In the genomic region with DNA sequence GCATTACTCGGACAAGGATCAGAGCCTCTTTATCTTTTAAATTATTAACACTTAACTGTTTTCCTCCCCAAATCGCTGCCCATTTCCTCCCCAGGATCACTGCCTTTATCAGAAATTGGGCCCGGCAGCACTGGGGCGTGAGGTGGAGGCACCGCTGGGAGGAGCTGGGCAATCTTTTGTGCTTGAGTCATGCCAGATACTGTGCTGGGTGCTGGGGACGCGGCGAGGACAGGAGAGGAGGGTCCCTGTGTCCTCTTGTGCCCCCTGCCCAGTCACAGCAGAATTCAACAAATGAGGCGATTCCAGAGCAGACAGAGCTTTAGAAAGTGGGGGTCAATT, we compare ENCODE assay signal across 8 cellular contexts.
A peak's percentile ranks its signal among the peaks of the same experiment; 100 is the strongest.
DNase-seq lines count a peak whose midpoint lies in the region; ATAC-seq and TF ChIP-seq lines count a peak whose summit lies in the region.

No MANE protein-coding gene starts in this region.

- H3K27ac ChIP-seq in Panc1 (ENCODE audit: low read length), result no peak overlapping the region
- H3K27ac ChIP-seq in fibroblast of lung (ENCODE audit: insufficient read depth, low read length), result no peak overlapping the region

- BruUV-seq in Panc1 (replicated peaks; lab: Mats Ljungman, UMichigan), result no TSS peak

- no peaks in the 10 kb centered on the region for H3K27me3 ChIP-seq in BE2C
- H3K27me3 ChIP-seq in Panc1 (ENCODE audit: control insufficient read depth, insufficient read depth, low read length), result peaks cover 8% of the 10 kb centered on the region
- no peaks in the 10 kb centered on the region for H3K27me3 ChIP-seq in fibroblast of lung (ENCODE audit: control insufficient read depth, insufficient read depth, low read length)

- H3K36me3 ChIP-seq in BE2C (no peaks in the 10 kb centered on the region), Panc1 (ENCODE audit: control insufficient read depth, insufficient read depth, low read length) (no peaks in the 10 kb centered on the region), fibroblast of lung (ENCODE audit: control insufficient read depth, insufficient read depth, low read length) (no peaks in the 10 kb centered on the region)

- H3K4me1 Mint-ChIP-seq in nephron progenitor cell, result peaks cover 52% of the 10 kb centered on the region

- H3K9me3 ChIP-seq in BE2C, result no peaks in the 10 kb centered on the region
- H3K9me3 ChIP-seq in Panc1 (ENCODE audit: control insufficient read depth, insufficient read depth, low read depth, low read length), result no peaks in the 10 kb centered on the region
- no peaks in the 10 kb centered on the region for H3K9me3 ChIP-seq in fibroblast of lung (ENCODE audit: control insufficient read depth, insufficient read depth, low read depth, low read length)

- POLR2A ChIA-PET in Panc1 (lab: Charles Lee), result no interaction called here

- no peak overlapping the region for H3K9ac ChIP-seq in fibroblast of lung (ENCODE audit: insufficient read depth, low read length)

- peaks cover 9% of the 10 kb centered on the region for H3K27me3 Mint-ChIP-seq in nephron progenitor cell (ENCODE audit: low read depth, poor library complexity)

- intact Hi-C loops in Panc1 (cut with micrococcal nuclease; ENCODE audit: unreplicated experiment), result no loop called here

- peak; percentile 12; the same call in 1 of the 2 replicates for TF ChIP-seq CTCF in BE2C (IDR thresholded peaks at IDR 0.05; ENCODE audit: low read depth, low read length)
- TF ChIP-seq CTCF in Panc1 (IDR thresholded peaks at IDR 0.05), result no peak
- TF ChIP-seq CTCF in fibroblast of lung (conservative IDR thresholded peaks at IDR 0.05 in 1 of 2, IDR thresholded peaks at IDR 0.05 in 1 of 2; ENCODE audit: low read depth in 1 of 2, low read length in 2 of 2), result no peak
- no peak for TF ChIP-seq CTCF in nephron progenitor cell (IDR thresholded peaks at IDR 0.05)

- no peaks in the 10 kb centered on the region for H4K20me1 ChIP-seq in fibroblast of lung (ENCODE audit: control insufficient read depth, extremely low read depth, insufficient read depth, low read length)

- DNase-seq in BE2C (peak; percentile 44), Panc1 (ENCODE audit: low read depth, low spot score) (no peak), fibroblast of lung (ENCODE audit: low read depth in 2 of 2) (peak in 1 of 2 donors; percentile 12), nephron progenitor cell (no peak), DMS53 treated with DMSO at 0.1 percent for 48 hours (lab: John Stamatoyannopoulos, UW; ENCODE audit: unreplicated experiment) (no peak), occipital lobe (lab: John Stamatoyannopoulos, UW) (no peak)

- no peak overlapping the region for H3K27ac Mint-ChIP-seq in nephron progenitor cell

- no peaks in the 10 kb centered on the region for H3K36me3 Mint-ChIP-seq in nephron progenitor cell (ENCODE audit: low read depth)

- H3K4me3 Mint-ChIP-seq in nephron progenitor cell, result peak overlapping the region; percentile 55

- CTCF ChIA-PET in Panc1 (lab: Charles Lee), result no interaction called here

- H2AFZ ChIP-seq in fibroblast of lung (ENCODE audit: low read length), result peak overlapping the region; percentile 77

- in situ Hi-C loops in Panc1 (cut with HindIII; ENCODE audit: low pct_unique_long_range_greater_than_20kb, low sequenced_read_pairs), result no loop called here

- H3K4me2 ChIP-seq in fibroblast of lung (ENCODE audit: extremely low read depth, insufficient read depth, low read length), result peak overlapping the region; percentile 64

- peak overlapping the region; percentile 55 for H3K4me3 ChIP-seq in BE2C (ENCODE audit: low read depth, low read length)
- H3K4me3 ChIP-seq in Panc1 (ENCODE audit: low read depth in 2 of 2, low read length in 2 of 2), result peak overlapping the region; percentile 54 to 68
- H3K4me3 ChIP-seq in fibroblast of lung (replicated peaks in 1 of 4; ENCODE audit: control extremely low read depth in 1 of 4, insufficient read depth in 1 of 4, low read depth in 3 of 4, low read length in 4 of 4), result peak overlapping the region; percentile 51 to 73 (median 70)

- no peaks in the 10 kb centered on the region for H3K4me1 ChIP-seq in BE2C
- peaks cover 9% of the 10 kb centered on the region for H3K4me1 ChIP-seq in Panc1 (ENCODE audit: control insufficient read depth, insufficient read depth, low read length)
- peaks cover 2% of the 10 kb centered on the region for H3K4me1 ChIP-seq in fibroblast of lung (ENCODE audit: control insufficient read depth, extremely low read depth, insufficient read depth, low read length)

- no peaks in the 10 kb centered on the region for H3K9me3 Mint-ChIP-seq in nephron progenitor cell

- ATAC-seq in Panc1 (peak; percentile 81), HG02571 (IDR thresholded peaks at IDR 0.05; ENCODE audit: unreplicated experiment) (no peak), HG03095 (IDR thresholded peaks at IDR 0.05; ENCODE audit: unreplicated experiment) (no peak)

- H3K79me2 ChIP-seq in fibroblast of lung (ENCODE audit: control insufficient read depth, insufficient read depth, low read length), result no peaks in the 10 kb centered on the region
